ENCODE assay signal across 36 cellular contexts in genomic region chr5:133269707-133270106, GRCh38.
"Had no signal": no experiment of that assay in that cellular context is flagged by ENCODE, and none has a peak within 500 bp of the region (broad histone marks: within the 10 kb centered on the region; RNA-seq: fewer than 3 reads in every experiment).

No MANE protein-coding gene starts in this region.

- H3K27me3 ChIP-seq: ascending aorta, cardiac muscle cell had no signal

- H3K4me3 ChIP-seq: ascending aorta, cardiac muscle cell had no signal

- DNase-seq: activated B cell treated with CpG ODN at 0.5 μM for 24 hours; activated CD4-positive, alpha-beta memory T cell treated with anti-CD3 and anti-CD28 coated beads for 36 hours; activated CD4-positive, alpha-beta T cell treated with anti-CD3 and anti-CD28 coated beads for 4 hours; activated CD4-positive, alpha-beta T cell treated with anti-CD3 and anti-CD28 coated beads, Interleukin-2, amount 10 ng/mL, durations not matched to agents 24 days and 14 days; activated CD4-positive, alpha-beta T cell treated with anti-CD3 and anti-CD28 coated beads, Interleukin-2, amount 50 U/mL, for 1 hour; activated CD4-positive, alpha-beta T cell treated with anti-CD3 and anti-CD28 coated beads, Interleukin-2, amount 50 U/mL, for 4 hours; activated CD4-positive, CD25-positive, alpha-beta regulatory T cell treated with anti-CD3 and anti-CD28 coated beads, Interleukin-2, amount 50 U/mL, for 72 hours; activated CD8-positive, alpha-beta memory T cell treated with anti-CD3 and anti-CD28 coated beads, Interleukin-2, amount 50 U/mL, for 4 hours; activated CD8-positive, alpha-beta T cell treated with anti-CD3 and anti-CD28 coated beads for 36 hours; activated effector memory CD4-positive, alpha-beta T cell treated with anti-CD3 and anti-CD28 coated beads, Interleukin-2, amount 50 U/mL, for 16 hours; activated gamma-delta T cell treated with Interleukin-2 at 50 U/mL for 16 hours; activated naive CD4-positive, alpha-beta T cell; activated naive CD4-positive, alpha-beta T cell treated with anti-CD3 and anti-CD28 coated beads for 36 hours; activated naive CD4-positive, alpha-beta T cell treated with anti-CD3 and anti-CD28 coated beads, Interleukin-2, amount 50 U/mL, for 16 hours; activated naive CD8-positive, alpha-beta T cell treated with anti-CD3 and anti-CD28 coated beads, Interleukin-2, amount 10 ng/mL, durations not matched to agents 7 days and 5 days; activated naive CD8-positive, alpha-beta T cell treated with anti-CD3 and anti-CD28 coated beads, Interleukin-2, amount 50 U/mL, for 24 hours; activated T-cell treated with anti-CD3 and anti-CD28 coated beads for 4 hours; activated T-cell treated with anti-CD3 and anti-CD28 coated beads, Interleukin-2, amount 50 U/mL, for 1 hour; activated T-cell treated with anti-CD3 and anti-CD28 coated beads, Interleukin-2, amount 50 U/mL, for 4 hours; activated T-cell treated with anti-CD3 and anti-CD28 coated beads, Interleukin-2, amount 50 U/mL, for 72 hours; amygdala; anterior cingulate cortex; caudate nucleus; cerebellar nuclear complex; T-helper 2 cell; T-helper 9 cell had no signal

- H3K36me3 ChIP-seq: ascending aorta, cardiac muscle cell had no signal

- H3K9me3 Mint-ChIP-seq: activated B cell treated with CpG ODN at 0.5 μM for 24 hours; activated CD4-positive, alpha-beta memory T cell treated with anti-CD3 and anti-CD28 coated beads for 36 hours; activated CD4-positive, alpha-beta T cell treated with anti-CD3 and anti-CD28 coated beads, Interleukin-2, amount 10 ng/mL, durations not matched to agents 24 days and 14 days; activated CD8-positive, alpha-beta T cell treated with anti-CD3 and anti-CD28 coated beads for 36 hours; activated naive CD4-positive, alpha-beta T cell treated with anti-CD3 and anti-CD28 coated beads for 36 hours; activated naive CD8-positive, alpha-beta T cell treated with anti-CD3 and anti-CD28 coated beads, Interleukin-2, amount 10 ng/mL, durations not matched to agents 7 days and 5 days; activated naive CD8-positive, alpha-beta T cell treated with anti-CD3 and anti-CD28 coated beads, Interleukin-2, amount 50 U/mL, for 24 hours; activated T-cell treated with anti-CD3 and anti-CD28 coated beads, Interleukin-2, amount 50 U/mL, for 4 hours; activated T-cell treated with anti-CD3 and anti-CD28 coated beads, Interleukin-2, amount 50 U/mL, for 72 hours; activated T-helper 1 cell treated with anti-CD3 and anti-CD28 coated beads, Interleukin-12 subunit alpha, Interleukin-12 subunit beta, Interleukin-2, Interleukin-4 antibody, amounts not matched to agents 30 ng/mL and 10 ng/mL and 1 ng/mL, durations not matched to agents 14 hours and 24 hours and 36 hours; activated T-helper 17 cell treated with anti-CD3 and anti-CD28 coated beads, Interleukin-2, amount 50 U/mL, for 72 hours; brain; central memory CD8-positive, alpha-beta T cell; T-helper 1 cell treated with Interleukin-12 subunit alpha and Interleukin-12 subunit beta and Interleukin-4 antibody, amounts not matched to agents 30 μg/mL and 1 μg/mL, for 36 hours; T-helper 2 cell treated with Interferon-gamma antibody and Interleukin-4, amounts not matched to agents 5 μg/mL and 100 μg/mL, for 36 hours had no signal

- H3K36me3 Mint-ChIP-seq: activated CD4-positive, alpha-beta memory T cell treated with anti-CD3 and anti-CD28 coated beads for 36 hours; activated naive CD8-positive, alpha-beta T cell; activated naive CD8-positive, alpha-beta T cell treated with anti-CD3 and anti-CD28 coated beads, Interleukin-2, amount 10 ng/mL, durations not matched to agents 7 days and 5 days; brain had no signal

- H3K4me1 ChIP-seq: ascending aorta had no signal

- H3K27ac Mint-ChIP-seq: activated B cell treated with CpG ODN at 0.5 μM for 24 hours; activated CD4-positive, alpha-beta memory T cell treated with anti-CD3 and anti-CD28 coated beads for 36 hours; activated CD4-positive, alpha-beta T cell treated with anti-CD3 and anti-CD28 coated beads, Interleukin-2, amount 10 ng/mL, durations not matched to agents 24 days and 14 days; activated CD8-positive, alpha-beta T cell treated with anti-CD3 and anti-CD28 coated beads for 36 hours; activated naive CD4-positive, alpha-beta T cell treated with anti-CD3 and anti-CD28 coated beads for 36 hours; activated naive CD8-positive, alpha-beta T cell; activated naive CD8-positive, alpha-beta T cell treated with anti-CD3 and anti-CD28 coated beads, Interleukin-2, amount 10 ng/mL, durations not matched to agents 7 days and 5 days; activated naive CD8-positive, alpha-beta T cell treated with anti-CD3 and anti-CD28 coated beads, Interleukin-2, amount 50 U/mL, for 24 hours; activated T-cell treated with anti-CD3 and anti-CD28 coated beads, Interleukin-2, amount 50 U/mL, for 72 hours; activated T-helper 1 cell treated with anti-CD3 and anti-CD28 coated beads, Interleukin-12 subunit alpha, Interleukin-12 subunit beta, Interleukin-2, Interleukin-4 antibody, amounts not matched to agents 30 ng/mL and 10 ng/mL and 1 ng/mL, durations not matched to agents 14 hours and 24 hours and 36 hours; activated T-helper 17 cell treated with anti-CD3 and anti-CD28 coated beads, Interleukin-2, amount 50 U/mL, for 72 hours; T-helper 1 cell treated with Interleukin-12 subunit alpha and Interleukin-12 subunit beta and Interleukin-4 antibody, amounts not matched to agents 30 μg/mL and 1 μg/mL, for 36 hours; T-helper 2 cell treated with Interferon-gamma antibody and Interleukin-4, amounts not matched to agents 5 μg/mL and 100 μg/mL, for 36 hours had no signal

- H3K9me3 ChIP-seq: ascending aorta had no signal

- H3K27ac ChIP-seq: ascending aorta, cardiac muscle cell, VCaP had no signal

- ATAC-seq: activated CD8-positive, alpha-beta T cell treated with anti-CD3 and anti-CD28 coated beads for 36 hours; activated naive CD8-positive, alpha-beta T cell treated with anti-CD3 and anti-CD28 coated beads, Interleukin-2, amount 50 U/mL, for 24 hours; activated T-cell treated with anti-CD3 and anti-CD28 coated beads, Interleukin-2, amount 50 U/mL, for 4 hours; activated T-cell treated with anti-CD3 and anti-CD28 coated beads, Interleukin-2, amount 50 U/mL, for 72 hours; activated T-helper 17 cell treated with anti-CD3 and anti-CD28 coated beads, Interleukin-2, amount 50 U/mL, for 72 hours had no signal
